8 cellular contexts compared by ENCODE assay signal in the genomic region with DNA sequence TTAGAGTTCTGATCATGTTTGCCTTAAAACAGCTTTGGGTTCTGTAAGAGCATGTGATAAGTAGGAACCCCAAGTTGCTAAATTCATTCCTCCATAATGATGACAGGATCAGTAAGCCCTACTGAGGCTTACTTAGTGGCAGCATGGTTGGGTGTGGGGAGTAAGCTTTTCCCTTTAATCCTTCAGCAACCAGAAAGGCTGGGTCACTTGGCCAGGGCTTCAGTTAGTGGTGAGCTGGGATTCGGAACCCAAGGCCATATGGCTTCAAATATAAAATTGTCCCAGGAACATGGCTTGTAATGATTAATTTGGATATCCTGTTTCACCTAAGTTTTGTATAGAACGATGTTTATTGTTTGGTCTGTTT. TPM values are rescaled to one million over a fixed set of nuclear protein-coding genes. Genes with fewer than 3 reads are reported as not detected.
DNase-seq lines count a peak whose midpoint lies in the region; ATAC-seq, FAIRE-seq and TF ChIP-seq lines count a peak whose summit lies in the region.

No MANE protein-coding gene starts in this region.

- H3K4me3 Mint-ChIP-seq in T-cell: peak overlapping the region; percentile 99 to 100 (median 100)

- TSS peak; percentile 68 for BruUV-seq in A673 (replicated peaks; lab: Mats Ljungman, UMichigan)

- intact Hi-C loops in A673 (cut with micrococcal nuclease; ENCODE audit: unreplicated experiment) (loop anchor here (5.0 kb wide), 1 partner anchor 239 kb away; no protein-coding TSS in a partner anchor), pancreas (cut with DNase I) (no loop called here)

- POLR2A ChIA-PET in A673 (lab: Charles Lee; ENCODE audit: low non-redundant PET): interaction anchor here (0.6 to 0.7 kb wide), 2 partner anchors 42 to 420 kb away, joined by 3 to 14 read pairs; no protein-coding TSS in a partner anchor
- POLR2A ChIA-PET in T-cell (lab: Charles Lee): interaction anchor here in 1 of 2 donors (1.0 kb wide), 1 partner anchor 143 kb away, joined by 3 read pairs; a partner anchor contains a TSS

- H3K4me3 ChIP-seq in A673 (ENCODE audit: low read depth, low read length, poor library complexity, severe bottlenecking) (peak overlapping the region; percentile 75), pancreas (peak overlapping the region; percentile 94 to 97 (median 96))

- no peaks in the 10 kb centered on the region for H3K36me3 Mint-ChIP-seq in T-cell

- H3K36me3 ChIP-seq in A673 (ENCODE audit: insufficient read depth, low read length, poor library complexity, severe bottlenecking): no peaks in the 10 kb centered on the region
- no peaks in the 10 kb centered on the region for H3K36me3 ChIP-seq in pancreas

- H3K27ac ChIP-seq in A673 (ENCODE audit: low read depth, low read length, poor library complexity, severe bottlenecking): peak overlapping the region; percentile 89
- H3K27ac ChIP-seq in pancreas: peak overlapping the region in 2 of 4 donors; percentile 65 to 80

- H3K27me3 ChIP-seq in A673 (replicated peaks; ENCODE audit: insufficient read depth, low read depth, low read length, poor library complexity): no peaks in the 10 kb centered on the region
- H3K27me3 ChIP-seq in pancreas: no peaks in the 10 kb centered on the region

- H3K27ac Mint-ChIP-seq in T-cell: peak overlapping the region; percentile 91 to 98

- WGBS in pancreas, 2 donors: 38% methylated on average over 2 of the region's 2 CpGs

- no peaks in the 10 kb centered on the region for H3K9me3 ChIP-seq in A673 (ENCODE audit: low read depth, low read length, poor library complexity, severe bottlenecking)
- no peaks in the 10 kb centered on the region for H3K9me3 ChIP-seq in pancreas

- H3K9me3 Mint-ChIP-seq in T-cell: no peaks in the 10 kb centered on the region

- FAIRE-seq in pancreas (lab: Jason Lieb, UNC): no peak

- CTCF ChIA-PET in A673 (lab: Charles Lee) (no interaction called here), T-cell (lab: Charles Lee) (no interaction called here)

- H3K4me1 ChIP-seq in A673 (ENCODE audit: insufficient read depth, low read length, poor library complexity, severe bottlenecking) (no peaks in the 10 kb centered on the region), pancreas (no peaks in the 10 kb centered on the region)

- peak; percentile 30 for DNase-seq in A673 (ENCODE audit: low spot score)
- DNase-seq in T-cell: peak in 2 of 34 experiments; percentile 3 to 6
- peak; percentile 6 for DNase-seq in fibroblast of the conjunctiva (ENCODE audit: low read depth)
- no peak for DNase-seq in pancreas
- no peak for DNase-seq in NCI-H1694 treated with DMSO at 0.1 percent for 48 hours (lab: John Stamatoyannopoulos, UW)
- no peak for DNase-seq in ureter (ENCODE audit: low spot score)

- H3K4me1 Mint-ChIP-seq in T-cell: peaks cover 14 to 18% (median 14%) of the 10 kb centered on the region in 3 donors

- no peaks in the 10 kb centered on the region for H3K27me3 Mint-ChIP-seq in T-cell

- ATAC-seq in GM18517 (IDR thresholded peaks at IDR 0.05; ENCODE audit: unreplicated experiment) (peak; percentile 18), HG03064 (IDR thresholded peaks at IDR 0.05; ENCODE audit: low read depth, unreplicated experiment) (peak; percentile 9), T-cell (replicated peaks in 1 of 4) (no peak), pancreas (peak in 2 of 4 donors; percentile 2 to 3)

- TF ChIP-seq CTCF in A673 (conservative IDR thresholded peaks at IDR 0.05; ENCODE audit: low read depth, low read length) (no peak), pancreas (IDR thresholded peaks at IDR 0.05) (no peak)

RNA-seq across cellular contexts. Expression of a gene that starts 0.8 kb away (rescaled TPM):
- total RNA-seq in A673 (2021): 22.0 and 22.2 TPM in 2 replicates
- 1 to 10 TPM in 4 of 5 donors, under 1 TPM in 1; 0.98 to 1.6 (median 1.3) TPM for total RNA-seq in T-cell
- total RNA-seq in pancreas: 1 to 10 TPM in 2 of 6 donors, under 1 TPM in 4; 0.56 to 1.5 (median 0.72) TPM
- polyA plus RNA-seq in pancreas: 1 to 10 TPM in 1 of 2 donors, under 1 TPM in 1; 0.99 to 2.0 TPM
- 7.0 TPM for total RNA-seq in ureter

Comparison
In these comparisons a context has a peak if more than half of its experiments do, and no peak if none do; other contexts are left out.
1. DNase-seq: peak in A673 (single experiment) and fibroblast of the conjunctiva (single experiment); none in pancreas (0 of 6), NCI-H1694 treated with DMSO at 0.1 percent for 48 hours (single experiment) and ureter (single experiment).
2. ATAC-seq: peak in GM18517 (single experiment) and HG03064 (single experiment); none in T-cell (0 of 4).